In genomic region chr10:49388161-49388560, GRCh38 we compare ENCODE assay signal across 25 cellular contexts. TPM values are rescaled to one million over a fixed set of nuclear protein-coding genes. Genes with fewer than 3 reads are reported as not detected.
"Had no signal": no experiment of that assay in that cellular context is flagged by ENCODE, and none has a peak within 500 bp of the region (broad histone marks: within the 10 kb centered on the region; RNA-seq: fewer than 3 reads in every experiment).

No MANE protein-coding gene starts in this region.

- H3K4me2 ChIP-seq: KMS-11, PC-9 had no signal

- H3K27ac ChIP-seq: HL-60, KMS-11, PC-9, Peyer's patch, SJCRH30 had no signal

- H3K36me3 ChIP-seq: Peyer's patch, SJCRH30 had no signal

- H3K27me3 ChIP-seq: SJCRH30 had no signal

- DNase-seq: Kasumi-1, MM.1S, NCI-H1436, NCI-H187, NCI-H2029, NCI-H2081 treated with DMSO at 0.1 percent for 48 hours, NCI-H2171, NCI-H226, NCI-H510A, NCI-H524 treated with DMSO at 0.1 percent for 48 hours, NCI-H82, OCI-M1, PC-9, Peyer's patch, SHP77 treated with DMSO at 0.1 percent for 48 hours, SJCRH30, T-helper 1 cell, T-helper 17 cell had no signal

- H3K4me1 ChIP-seq: Peyer's patch had no signal

- H3K4me3 ChIP-seq: K562, PC-9, Peyer's patch, SJCRH30 had no signal

- H3K9me3 ChIP-seq: Peyer's patch, SJCRH30 had no signal

- H2AFZ ChIP-seq: PC-9 had no signal

RNA-seq across cellular contexts. Expression of gene DRGX, which starts 7.7 kb away (rescaled TPM):
- total RNA-seq: K562, M059J, PC-9, Peyer's patch, Right ventricle myocardium inferior, RPMI7951, T-helper 17 cell had no signal
- polyA plus RNA-seq: IgD-negative memory B cell, K562 had no signal
